8 cellular contexts compared by ENCODE assay signal in genomic region chr20:30723934-30724744, GRCh38.
DNase-seq lines count a peak whose midpoint lies in the region; ATAC-seq and TF ChIP-seq lines count a peak whose summit lies in the region.
"Not testable (repeated sequence)": the region's sequence is repeated elsewhere in the genome, so short reads cannot be mapped to it uniquely, and the experiment has no call there.

No MANE protein-coding gene starts in this region.

- H3K4me3 ChIP-seq in testis: peak overlapping the region; percentile 34 to 64

- DNase-seq in DMS53 (lab: John Stamatoyannopoulos, UW): peak; percentile 36
- peak; percentile 16 for DNase-seq in NCI-H2171 treated with DMSO at 0.1 percent for 48 hours (lab: John Stamatoyannopoulos, UW)
- not testable (repeated sequence) for DNase-seq in T-cell, natural killer cell
- peak; percentile 3 for DNase-seq in activated gamma-delta T cell treated with Interleukin-2 at 50 U/mL for 16 hours
- DNase-seq in epithelial cell of prostate (ENCODE audit: low read depth, low spot score): peak; percentile 34
- peak; percentile 64 for DNase-seq in iPS-NIHi11 (ENCODE audit: low spot score)
- DNase-seq in testis: peak; percentile 79

- not testable (repeated sequence) for TF ChIP-seq CTCF in natural killer cell (IDR thresholded peaks at IDR 0.05)
- peak in 1 of 3 experiments; percentile 7 for TF ChIP-seq CTCF in testis (IDR thresholded peaks at IDR 0.05)

- not testable (repeated sequence) for H3K4me1 Mint-ChIP-seq in T-cell, natural killer cell

- POLR2A ChIA-PET in T-cell (lab: Charles Lee): not testable (repeated sequence)

- not testable (repeated sequence) for TF ChIP-seq POLR2A in testis (IDR thresholded peaks at IDR 0.05)

- H3K27ac Mint-ChIP-seq in T-cell, natural killer cell: not testable (repeated sequence)

- H3K4me1 ChIP-seq in testis: not testable (repeated sequence)

- 4 to 10% methylated on average over 17 to 46 of the region's 56 CpGs for WGBS in testis, 2 donors

- peak overlapping the region; percentile 45 to 60 (median 51) for H3K4me3 Mint-ChIP-seq in T-cell
- H3K4me3 Mint-ChIP-seq in natural killer cell: peak overlapping the region; percentile 68

- intact Hi-C loops in natural killer cell (cut with micrococcal nuclease); testis (cut with DNase I; ENCODE audit: low total_unique reads): not testable (repeated sequence)

- not testable (repeated sequence) for H3K36me3 ChIP-seq in testis (ENCODE audit: low read depth, missing control alignments)

- ATAC-seq in T-cell (replicated peaks in 1 of 4); natural killer cell: not testable (repeated sequence)

- not testable (repeated sequence) for H3K27ac ChIP-seq in epithelial cell of prostate
- H3K27ac ChIP-seq in testis: peak overlapping the region in 1 of 2 donors; percentile 26

- CTCF ChIA-PET in T-cell (lab: Charles Lee): not testable (repeated sequence)

- not testable (repeated sequence) for H3K27me3 ChIP-seq in testis

- not testable (repeated sequence) for H3K9me3 ChIP-seq in testis

- H3K27me3 Mint-ChIP-seq in T-cell; natural killer cell (ENCODE audit: low read depth in 2 of 2): not testable (repeated sequence)

- not testable (repeated sequence) for H3K36me3 Mint-ChIP-seq in T-cell, natural killer cell

- H3K9me3 Mint-ChIP-seq in T-cell, natural killer cell: not testable (repeated sequence)
